In genomic region chr10:95655571-95656290, GRCh38 we compare ENCODE assay signal across 2 cellular contexts.
A peak's percentile ranks its signal among the peaks of the same experiment; 100 is the strongest.
TF ChIP-seq lines count a peak whose summit lies in the region.

No MANE protein-coding gene starts in this region.

TF ChIP-seq in HEK293, 187 proteins besides CTCF, POLR2A, EP300 and RAD21 (continued from another document):
- TF ChIP-seq ZNF148 (tag by site-specific recombination; IDR thresholded peaks at IDR 0.05; ENCODE audit: borderline replicate concordance) (no peak), ZNF10 (tag by site-specific recombination; IDR thresholded peaks at IDR 0.05) (peak; percentile 91), ZNF335 (tag by site-specific recombination; conservative IDR thresholded peaks at IDR 0.05) (peak; percentile 80), ZBTB48 (tag by site-specific recombination; IDR thresholded peaks at IDR 0.05) (no peak), ZFHX2 (tag by site-specific recombination; conservative IDR thresholded peaks at IDR 0.05) (peak; percentile 90), ZNF513 (tag by site-specific recombination; IDR thresholded peaks at IDR 0.05) (no peak), ZNF23 (tag by site-specific recombination; IDR thresholded peaks at IDR 0.05; ENCODE audit: borderline replicate concordance) (no peak), ZNF529 (tag by site-specific recombination; IDR thresholded peaks at IDR 0.05; ENCODE audit: insufficient replicate concordance) (no peak), ZNF600 (tag by site-specific recombination; IDR thresholded peaks at IDR 0.05) (peak; percentile 39; the same call in 1 of the 2 replicates), GLIS2 (tag by site-specific recombination; IDR thresholded peaks at IDR 0.05) (peak; percentile 51; the same call in 1 of the 2 replicates)
- TF ChIP-seq, protein P1, sequence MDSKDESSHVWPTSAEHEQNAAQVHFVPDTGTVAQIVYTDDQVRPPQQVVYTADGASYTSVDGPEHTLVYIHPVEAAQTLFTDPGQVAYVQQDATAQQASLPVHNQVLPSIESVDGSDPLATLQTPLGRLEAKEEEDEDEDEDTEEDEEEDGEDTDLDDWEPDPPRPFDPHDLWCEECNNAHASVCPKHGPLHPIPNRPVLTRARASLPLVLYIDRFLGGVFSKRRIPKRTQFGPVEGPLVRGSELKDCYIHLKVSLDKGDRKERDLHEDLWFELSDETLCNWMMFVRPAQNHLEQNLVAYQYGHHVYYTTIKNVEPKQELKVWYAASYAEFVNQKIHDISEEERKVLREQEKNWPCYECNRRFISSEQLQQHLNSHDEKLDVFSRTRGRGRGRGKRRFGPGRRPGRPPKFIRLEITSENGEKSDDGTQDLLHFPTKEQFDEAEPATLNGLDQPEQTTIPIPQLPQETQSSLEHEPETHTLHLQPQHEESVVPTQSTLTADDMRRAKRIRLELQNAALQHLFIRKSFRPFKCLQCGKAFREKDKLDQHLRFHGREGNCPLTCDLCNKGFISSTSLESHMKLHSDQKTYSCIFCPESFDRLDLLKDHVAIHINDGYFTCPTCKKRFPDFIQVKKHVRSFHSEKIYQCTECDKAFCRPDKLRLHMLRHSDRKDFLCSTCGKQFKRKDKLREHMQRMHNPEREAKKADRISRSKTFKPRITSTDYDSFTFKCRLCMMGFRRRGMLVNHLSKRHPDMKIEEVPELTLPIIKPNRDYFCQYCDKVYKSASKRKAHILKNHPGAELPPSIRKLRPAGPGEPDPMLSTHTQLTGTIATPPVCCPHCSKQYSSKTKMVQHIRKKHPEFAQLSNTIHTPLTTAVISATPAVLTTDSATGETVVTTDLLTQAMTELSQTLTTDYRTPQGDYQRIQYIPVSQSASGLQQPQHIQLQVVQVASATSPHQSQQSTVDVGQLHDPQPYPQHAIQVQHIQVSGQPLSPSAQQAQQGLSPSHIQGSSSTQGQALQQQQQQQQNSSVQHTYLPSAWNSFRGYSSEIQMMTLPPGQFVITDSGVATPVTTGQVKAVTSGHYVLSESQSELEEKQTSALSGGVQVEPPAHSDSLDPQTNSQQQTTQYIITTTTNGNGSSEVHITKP (tag by site-specific recombination; IDR thresholded peaks at IDR 0.05): peak; percentile 93
- TF ChIP-seq, protein P2, sequence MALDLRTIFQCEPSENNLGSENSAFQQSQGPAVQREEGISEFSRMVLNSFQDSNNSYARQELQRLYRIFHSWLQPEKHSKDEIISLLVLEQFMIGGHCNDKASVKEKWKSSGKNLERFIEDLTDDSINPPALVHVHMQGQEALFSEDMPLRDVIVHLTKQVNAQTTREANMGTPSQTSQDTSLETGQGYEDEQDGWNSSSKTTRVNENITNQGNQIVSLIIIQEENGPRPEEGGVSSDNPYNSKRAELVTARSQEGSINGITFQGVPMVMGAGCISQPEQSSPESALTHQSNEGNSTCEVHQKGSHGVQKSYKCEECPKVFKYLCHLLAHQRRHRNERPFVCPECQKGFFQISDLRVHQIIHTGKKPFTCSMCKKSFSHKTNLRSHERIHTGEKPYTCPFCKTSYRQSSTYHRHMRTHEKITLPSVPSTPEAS (tag by site-specific recombination; IDR thresholded peaks at IDR 0.05): peak; percentile 55
- TF ChIP-seq, protein P3, sequence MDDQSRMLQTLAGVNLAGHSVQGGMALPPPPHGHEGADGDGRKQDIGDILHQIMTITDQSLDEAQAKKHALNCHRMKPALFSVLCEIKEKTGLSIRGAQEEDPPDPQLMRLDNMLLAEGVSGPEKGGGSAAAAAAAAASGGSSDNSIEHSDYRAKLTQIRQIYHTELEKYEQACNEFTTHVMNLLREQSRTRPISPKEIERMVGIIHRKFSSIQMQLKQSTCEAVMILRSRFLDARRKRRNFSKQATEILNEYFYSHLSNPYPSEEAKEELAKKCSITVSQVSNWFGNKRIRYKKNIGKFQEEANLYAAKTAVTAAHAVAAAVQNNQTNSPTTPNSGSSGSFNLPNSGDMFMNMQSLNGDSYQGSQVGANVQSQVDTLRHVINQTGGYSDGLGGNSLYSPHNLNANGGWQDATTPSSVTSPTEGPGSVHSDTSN (CRISPR knock-in tag; IDR thresholded peaks at IDR 0.05): peak; percentile 44; the same call in 1 of the 2 replicates

TF ChIP-seq in GM12878, 131 proteins besides CTCF, POLR2A, EP300 and RAD21 (continued from another document):
- TF ChIP-seq ZBTB40 (IDR thresholded peaks at IDR 0.05; ENCODE audit: borderline replicate concordance): peak; percentile 49; the same call in 1 of the 2 replicates
- no peak for TF ChIP-seq ZZZ3 (IDR thresholded peaks at IDR 0.05; ENCODE audit: control insufficient read depth, insufficient read length, low read depth)
- TF ChIP-seq FOXK2 (IDR thresholded peaks at IDR 0.05): no peak
- no peak for TF ChIP-seq CBX5 (IDR thresholded peaks at IDR 0.05; ENCODE audit: low read depth)
- TF ChIP-seq, protein P4, sequence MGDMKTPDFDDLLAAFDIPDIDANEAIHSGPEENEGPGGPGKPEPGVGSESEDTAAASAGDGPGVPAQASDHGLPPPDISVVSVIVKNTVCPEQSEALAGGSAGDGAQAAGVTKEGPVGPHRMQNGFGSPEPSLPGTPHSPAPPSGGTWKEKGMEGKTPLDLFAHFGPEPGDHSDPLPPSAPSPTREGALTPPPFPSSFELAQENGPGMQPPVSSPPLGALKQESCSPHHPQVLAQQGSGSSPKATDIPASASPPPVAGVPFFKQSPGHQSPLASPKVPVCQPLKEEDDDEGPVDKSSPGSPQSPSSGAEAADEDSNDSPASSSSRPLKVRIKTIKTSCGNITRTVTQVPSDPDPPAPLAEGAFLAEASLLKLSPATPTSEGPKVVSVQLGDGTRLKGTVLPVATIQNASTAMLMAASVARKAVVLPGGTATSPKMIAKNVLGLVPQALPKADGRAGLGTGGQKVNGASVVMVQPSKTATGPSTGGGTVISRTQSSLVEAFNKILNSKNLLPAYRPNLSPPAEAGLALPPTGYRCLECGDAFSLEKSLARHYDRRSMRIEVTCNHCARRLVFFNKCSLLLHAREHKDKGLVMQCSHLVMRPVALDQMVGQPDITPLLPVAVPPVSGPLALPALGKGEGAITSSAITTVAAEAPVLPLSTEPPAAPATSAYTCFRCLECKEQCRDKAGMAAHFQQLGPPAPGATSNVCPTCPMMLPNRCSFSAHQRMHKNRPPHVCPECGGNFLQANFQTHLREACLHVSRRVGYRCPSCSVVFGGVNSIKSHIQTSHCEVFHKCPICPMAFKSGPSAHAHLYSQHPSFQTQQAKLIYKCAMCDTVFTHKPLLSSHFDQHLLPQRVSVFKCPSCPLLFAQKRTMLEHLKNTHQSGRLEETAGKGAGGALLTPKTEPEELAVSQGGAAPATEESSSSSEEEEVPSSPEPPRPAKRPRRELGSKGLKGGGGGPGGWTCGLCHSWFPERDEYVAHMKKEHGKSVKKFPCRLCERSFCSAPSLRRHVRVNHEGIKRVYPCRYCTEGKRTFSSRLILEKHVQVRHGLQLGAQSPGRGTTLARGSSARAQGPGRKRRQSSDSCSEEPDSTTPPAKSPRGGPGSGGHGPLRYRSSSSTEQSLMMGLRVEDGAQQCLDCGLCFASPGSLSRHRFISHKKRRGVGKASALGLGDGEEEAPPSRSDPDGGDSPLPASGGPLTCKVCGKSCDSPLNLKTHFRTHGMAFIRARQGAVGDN (IDR thresholded peaks at IDR 0.05): no peak
- peak in 1 of 2 experiments; percentile 77; a peak in 2 of 3 replicates for TF ChIP-seq EGR1 (IDR thresholded peaks at IDR 0.05; ENCODE audit: borderline replicate concordance in 1 of 2, low read depth in 2 of 2, low read length in 2 of 2)
- 0 out of 2 replicates have a peak, but pooled peaks have one; percentile 26 for TF ChIP-seq CHD1 (IDR thresholded peaks at IDR 0.05; ENCODE audit: low read depth, low read length)
- TF ChIP-seq ZBED1 (IDR thresholded peaks at IDR 0.05; ENCODE audit: borderline replicate concordance): no peak
- no peak for TF ChIP-seq MTA2 (IDR thresholded peaks at IDR 0.05; ENCODE audit: low read depth)
- no peak for TF ChIP-seq NRF1 (conservative IDR thresholded peaks at IDR 0.05; ENCODE audit: low read depth, low read length)
- TF ChIP-seq RAD51 (IDR thresholded peaks at IDR 0.05): no peak
- TF ChIP-seq SMC3 (IDR thresholded peaks at IDR 0.05; ENCODE audit: borderline replicate concordance, low read length): no peak
- TF ChIP-seq STAT3 (IDR thresholded peaks at IDR 0.05; ENCODE audit: low read depth, low read length): no peak
- TF ChIP-seq EZH2 (IDR thresholded peaks at IDR 0.05; ENCODE audit: borderline replicate concordance, control insufficient read depth, low read depth, low read length): no peak
- no peak for TF ChIP-seq JUND (IDR thresholded peaks at IDR 0.05; ENCODE audit: low read depth, low read length)
